17 cellular contexts compared by ENCODE assay signal in genomic region chr10:129579228-129579627, GRCh38.
"Had no signal": no experiment of that assay in that cellular context is flagged by ENCODE, and none has a peak within 500 bp of the region (broad histone marks: within the 10 kb centered on the region; RNA-seq: fewer than 3 reads in every experiment).

No MANE protein-coding gene starts in this region.

- H3K36me3 ChIP-seq: ovary, sigmoid colon, thyroid gland had no signal

- H3K9me3 ChIP-seq: ovary, psoas muscle, sigmoid colon, stomach, thyroid gland had no signal

- H3K4me1 ChIP-seq: esophagus squamous epithelium, psoas muscle, sigmoid colon, stomach, thyroid gland had no signal

- DNase-seq: cortex of kidney; effector memory CD8-positive, alpha-beta T cell; erythroblast; esophagus squamous epithelium; kidney; mesenchymal stem cell; naive thymus-derived CD4-positive, alpha-beta T cell; occipital lobe; ovary; psoas muscle; sigmoid colon; stimulated activated CD4-positive, alpha-beta T cell treated with anti-CD3 and anti-CD28 coated beads, Interleukin-2, amount 100 ng/mL, for 24 hours; stimulated activated CD4-positive, alpha-beta T cell treated with anti-CD3 and anti-CD28 coated beads, Interleukin-4, amount 100 ng/mL, for 24 hours; stimulated activated naive CD4-positive, alpha-beta T cell treated with Interleukin-2 at 50 U/mL for 16 hours; stomach; thyroid gland; trophoblast cell had no signal

- H3K4me3 ChIP-seq: esophagus squamous epithelium, ovary, psoas muscle, sigmoid colon, stomach, thyroid gland had no signal

- H3K27me3 ChIP-seq: esophagus squamous epithelium, ovary, sigmoid colon, stomach, thyroid gland had no signal

- H3K27ac ChIP-seq: esophagus squamous epithelium, ovary, psoas muscle, sigmoid colon, stomach, thyroid gland had no signal
